1 cellular context compared by ENCODE assay signal in genomic region chr17:17313350-17313991, GRCh38.
TF ChIP-seq lines count a peak whose summit lies in the region.

No MANE protein-coding gene starts in this region.

TF ChIP-seq in HepG2, 621 proteins besides CTCF, POLR2A, EP300 and RAD21 (continued from another document):
- TF ChIP-seq, protein P1, sequence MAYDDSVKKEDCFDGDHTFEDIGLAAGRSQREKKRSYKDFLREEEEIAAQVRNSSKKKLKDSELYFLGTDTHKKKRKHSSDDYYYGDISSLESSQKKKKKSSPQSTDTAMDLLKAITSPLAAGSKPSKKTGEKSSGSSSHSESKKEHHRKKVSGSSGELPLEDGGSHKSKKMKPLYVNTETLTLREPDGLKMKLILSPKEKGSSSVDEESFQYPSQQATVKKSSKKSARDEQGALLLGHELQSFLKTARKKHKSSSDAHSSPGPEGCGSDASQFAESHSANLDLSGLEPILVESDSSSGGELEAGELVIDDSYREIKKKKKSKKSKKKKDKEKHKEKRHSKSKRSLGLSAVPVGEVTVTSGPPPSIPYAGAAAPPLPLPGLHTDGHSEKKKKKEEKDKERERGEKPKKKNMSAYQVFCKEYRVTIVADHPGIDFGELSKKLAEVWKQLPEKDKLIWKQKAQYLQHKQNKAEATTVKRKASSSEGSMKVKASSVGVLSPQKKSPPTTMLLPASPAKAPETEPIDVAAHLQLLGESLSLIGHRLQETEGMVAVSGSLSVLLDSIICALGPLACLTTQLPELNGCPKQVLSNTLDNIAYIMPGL (CRISPR knock-in tag; IDR thresholded peaks at IDR 0.05; ENCODE audit: borderline replicate concordance in 1 of 2, low read depth in 1 of 2) = 0 out of 4 replicates have a peak, but pooled peaks of 1 of the 2 experiments have one; percentile 42
- no peak for TF ChIP-seq RARA (CRISPR knock-in tag; IDR thresholded peaks at IDR 0.05)
- TF ChIP-seq MYC (CRISPR knock-in tag; IDR thresholded peaks at IDR 0.05; ENCODE audit: borderline replicate concordance) = peak; percentile 31; the same call in 1 of the 2 replicates
- TF ChIP-seq SALL2 (CRISPR knock-in tag; IDR thresholded peaks at IDR 0.05) = 0 out of 2 replicates have a peak, but pooled peaks have one; percentile 38
- TF ChIP-seq GATAD2A (CRISPR knock-in tag; IDR thresholded peaks at IDR 0.05) = 0 out of 2 replicates have a peak, but pooled peaks have one; percentile 16
- no peak for TF ChIP-seq NR2C2 (CRISPR knock-in tag; IDR thresholded peaks at IDR 0.05; ENCODE audit: borderline replicate concordance)
- no peak for TF ChIP-seq KLF11 (CRISPR knock-in tag; IDR thresholded peaks at IDR 0.05)
- TF ChIP-seq, protein P2, sequence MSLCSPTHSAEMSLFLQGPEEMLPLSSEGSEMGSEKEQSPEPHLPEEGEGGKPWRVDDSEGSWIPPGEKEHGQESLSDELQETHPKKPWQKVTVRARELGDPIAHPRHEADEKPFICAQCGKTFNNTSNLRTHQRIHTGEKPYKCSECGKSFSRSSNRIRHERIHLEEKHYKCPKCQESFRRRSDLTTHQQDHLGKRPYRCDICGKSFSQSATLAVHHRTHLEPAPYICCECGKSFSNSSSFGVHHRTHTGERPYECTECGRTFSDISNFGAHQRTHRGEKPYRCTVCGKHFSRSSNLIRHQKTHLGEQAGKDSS (CRISPR knock-in tag; IDR thresholded peaks at IDR 0.05; ENCODE audit: borderline replicate concordance, low read depth) = 0 out of 2 replicates have a peak, but pooled peaks have one; percentile 35
- TF ChIP-seq SMC3 (IDR thresholded peaks at IDR 0.05; ENCODE audit: low read length) = peak; percentile 55
- TF ChIP-seq ELF3 (CRISPR knock-in tag; IDR thresholded peaks at IDR 0.05) = 0 out of 2 replicates have a peak, but pooled peaks have one; percentile 35
- TF ChIP-seq ZNF687 (CRISPR knock-in tag; IDR thresholded peaks at IDR 0.05) = peak; percentile 24; the same call in 1 of the 2 replicates
- 0 out of 2 replicates have a peak, but pooled peaks have one; percentile 22 for TF ChIP-seq ISL2 (CRISPR knock-in tag; IDR thresholded peaks at IDR 0.05)
- peak; percentile 59 for TF ChIP-seq XRCC5 (optimal IDR thresholded peaks at IDR 0.05; ENCODE audit: low read length)
- TF ChIP-seq KDM2A (CRISPR knock-in tag; IDR thresholded peaks at IDR 0.05; ENCODE audit: borderline replicate concordance, low read depth) = peak; percentile 46; the same call in 1 of the 2 replicates
- no peak for TF ChIP-seq ZNF749 (CRISPR knock-in tag; IDR thresholded peaks at IDR 0.05; ENCODE audit: borderline replicate concordance)
- no peak for TF ChIP-seq CEBPG (CRISPR knock-in tag; IDR thresholded peaks at IDR 0.05)
- no peak for TF ChIP-seq ZNF362 (CRISPR knock-in tag; IDR thresholded peaks at IDR 0.05; ENCODE audit: borderline replicate concordance)
- TF ChIP-seq MED1 (CRISPR knock-in tag; IDR thresholded peaks at IDR 0.05) = 0 out of 2 replicates have a peak, but pooled peaks have one; percentile 21
- peak; percentile 46 for TF ChIP-seq TEAD3 (CRISPR knock-in tag; optimal IDR thresholded peaks at IDR 0.05; ENCODE audit: borderline replicate concordance)
- TF ChIP-seq ZFP37 (CRISPR knock-in tag; IDR thresholded peaks at IDR 0.05; ENCODE audit: borderline replicate concordance) = 0 out of 2 replicates have a peak, but pooled peaks have one; percentile 48
- TF ChIP-seq SALL1 (CRISPR knock-in tag; IDR thresholded peaks at IDR 0.05) = peak; percentile 34
